Comparison of ENCODE assay signal across 8 cellular contexts in the genomic region with DNA sequence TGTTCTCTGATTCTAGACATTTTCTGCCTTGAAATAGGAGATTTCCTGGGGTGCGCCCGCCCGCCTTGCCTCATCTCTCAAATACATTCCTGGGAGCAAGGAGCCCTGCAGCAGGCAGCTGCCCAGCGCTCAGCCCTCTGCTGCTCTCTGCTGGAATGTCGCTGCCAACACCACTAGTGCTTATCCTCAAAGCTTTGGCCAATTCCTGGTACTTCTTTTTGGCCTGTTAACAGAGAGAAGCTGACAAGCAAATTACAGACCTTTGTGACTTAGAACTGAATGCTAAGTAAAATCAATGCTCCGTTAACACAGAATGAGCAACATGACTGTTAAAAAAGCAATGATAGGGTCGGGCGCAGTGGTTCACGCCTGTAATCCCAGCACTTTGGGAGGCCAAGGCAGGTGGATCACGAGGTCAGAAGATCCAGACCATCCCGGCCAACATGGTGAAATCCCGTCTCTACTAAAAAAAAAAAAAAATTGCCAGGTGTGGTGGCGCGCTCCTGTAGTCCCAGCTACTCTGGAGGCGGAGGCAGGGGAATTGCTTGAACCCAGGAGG. TPM values are rescaled to one million over a fixed set of nuclear protein-coding genes. Genes with fewer than 3 reads are reported as not detected.
DNase-seq lines count a peak whose midpoint lies in the region; ATAC-seq, FAIRE-seq and TF ChIP-seq lines count a peak whose summit lies in the region.

No MANE protein-coding gene starts in this region.

- TF ChIP-seq EP300 in suprapubic skin (IDR thresholded peaks at IDR 0.05), result no peak

- POLR2A ChIA-PET in RWPE1 (lab: Yijun Ruan, JAX; ENCODE audit: low non-redundant PET), result interaction anchor here (0.6 kb wide), 1 partner anchor 42 kb away, joined by 5 read pairs; a partner anchor contains a TSS

- CTCF ChIA-PET in RWPE1 (lab: Yijun Ruan, JAX), result interaction anchor here (0.5 to 2.3 kb wide), 35 partner anchors 9 to 1452 kb away, joined by 3 to 37 read pairs (median 4); no protein-coding TSS in a partner anchor

- H3K27me3 ChIP-seq in suprapubic skin, result no peaks in the 10 kb centered on the region

- no peaks in the 10 kb centered on the region for H3K9me3 ChIP-seq in suprapubic skin

- DNase-seq in D721Med (ENCODE audit: insufficient read length, low spot score) (peak; percentile 56), RWPE1 (ENCODE audit: low spot score) (peak; percentile 87), foreskin fibroblast (peak; percentile 73 to 92), omental fat pad (ENCODE audit: low spot score) (peak; percentile 49), suprapubic skin (ENCODE audit: low spot score in 2 of 2) (peak; percentile 86 to 88)
- DNase-seq in activated T-helper 9 cell treated with anti-CD3 and anti-CD28 coated beads, Interleukin-2, amount 50 U/mL, for 16 hours (ENCODE audit: low read depth), result peak; percentile 54

- H3K27ac ChIP-seq in RWPE1 (peak overlapping the region; percentile 3), suprapubic skin (no peak overlapping the region)

- H3K36me3 ChIP-seq in suprapubic skin, result no peaks in the 10 kb centered on the region

- TF ChIP-seq POLR2A in suprapubic skin (IDR thresholded peaks at IDR 0.05), result no peak

- H3K4me3 ChIP-seq in foreskin fibroblast (ENCODE audit: low read depth in 1 of 2, low read length in 2 of 2) (no peak overlapping the region), suprapubic skin (no peak overlapping the region)

- ATAC-seq in GM21447 (IDR thresholded peaks at IDR 0.05; ENCODE audit: unreplicated experiment) (peak; percentile 82), omental fat pad (ENCODE audit: low FRiP score) (peak; percentile 94)

- no peak for FAIRE-seq in D721Med (lab: Jason Lieb, UNC)

- peaks cover 28% of the 10 kb centered on the region for H3K4me1 ChIP-seq in suprapubic skin

- TF ChIP-seq CTCF in D721Med (IDR thresholded peaks at IDR 0.05; ENCODE audit: insufficient read depth, missing control alignments), result peak; percentile 95
- peak; percentile 93 for TF ChIP-seq CTCF in LNCAP (IDR thresholded peaks at IDR 0.05)
- TF ChIP-seq CTCF in RWPE1 (conservative IDR thresholded peaks at IDR 0.05; ENCODE audit: low read depth), result peak; percentile 99
- peak; percentile 95 for TF ChIP-seq CTCF in foreskin fibroblast (IDR thresholded peaks at IDR 0.05; ENCODE audit: low read depth, low read length)
- peak in 2 of 3 donors; percentile 19 to 66 for TF ChIP-seq CTCF in omental fat pad (IDR thresholded peaks at IDR 0.05)
- TF ChIP-seq CTCF in suprapubic skin (IDR thresholded peaks at IDR 0.05), result peak; percentile 89 to 94

- WGBS in suprapubic skin, result 43% methylated on average over 15 of the region's 15 CpGs

RNA-seq across cellular contexts. Expression of a gene that starts 41.9 kb away (rescaled TPM):
- total RNA-seq in omental fat pad (100 to 1,000 TPM in 1 of 4 donors, 10 to 100 TPM in 3; 61.5 to 120 (median 70.6) TPM), suprapubic skin (100 to 1,000 TPM in 2 of 4 donors, 10 to 100 TPM in 2; 71.3 to 115 (median 99.3) TPM)

Comparison
In these comparisons a context has a peak if more than half of its experiments do, and no peak if none do; other contexts are left out.
1. CTCF ChIP-seq: peak in every context shown above with its lines; median percentile 99 in RWPE1; 95 in D721Med; 95 in foreskin fibroblast; 93 in LNCAP; 92 in suprapubic skin; 42 in omental fat pad.